11 cellular contexts compared by ENCODE assay signal in the genomic region with DNA sequence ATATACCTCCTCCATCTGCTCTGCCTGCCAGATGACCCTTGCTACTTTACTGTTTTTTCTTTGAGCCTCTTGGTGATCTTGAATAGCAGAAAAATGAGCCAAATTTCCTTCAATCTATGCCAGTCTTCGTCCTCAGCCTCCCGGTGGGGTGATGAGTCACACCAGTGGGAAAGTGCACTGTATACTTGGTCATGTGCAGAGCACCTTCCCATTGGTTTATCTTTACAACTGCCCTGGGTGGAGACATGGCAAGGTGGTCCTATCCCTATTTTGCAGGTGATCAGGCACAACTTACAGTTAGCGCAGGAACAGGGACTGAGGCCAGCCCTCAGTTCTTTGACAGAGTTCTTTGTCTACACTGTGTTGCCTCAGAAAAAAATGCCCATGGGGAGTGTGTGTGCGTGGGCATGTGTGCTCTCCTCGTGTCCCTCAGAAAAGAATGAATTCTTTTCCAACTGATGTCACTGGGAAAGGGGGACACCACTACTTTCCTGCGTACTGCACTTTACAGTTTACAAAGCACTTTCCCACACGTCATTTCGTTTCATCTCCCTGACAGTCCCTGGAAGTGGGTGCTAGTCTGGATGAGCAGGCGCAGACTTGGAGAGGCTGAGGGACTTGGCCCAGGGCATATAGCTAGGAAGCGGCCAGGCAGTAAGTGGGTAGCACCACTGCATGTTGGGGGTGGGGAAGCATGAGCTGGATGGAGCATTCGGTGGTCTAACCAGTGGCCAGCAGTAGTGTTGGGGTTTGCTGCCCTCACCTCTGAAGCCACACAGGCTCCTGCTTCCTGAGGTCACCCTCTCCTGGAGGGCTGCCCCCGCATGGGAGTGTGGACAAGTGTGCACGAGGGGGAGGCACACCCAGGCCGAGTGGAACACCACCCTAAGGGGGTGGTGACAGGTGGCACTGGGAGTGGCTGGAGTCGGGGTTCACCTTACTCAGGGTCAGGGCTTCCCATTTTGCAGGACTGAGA. TPM values are rescaled to one million over a fixed set of nuclear protein-coding genes. Genes with fewer than 3 reads are reported as not detected.
A peak's percentile ranks its signal among the peaks of the same experiment; 100 is the strongest.
DNase-seq lines count a peak whose midpoint lies in the region; ATAC-seq, FAIRE-seq and TF ChIP-seq lines count a peak whose summit lies in the region.
"Had no signal": no experiment of that assay in that cellular context is flagged by ENCODE, and none has a peak within 500 bp of the region (broad histone marks: within the 10 kb centered on the region; RNA-seq: fewer than 3 reads in every experiment).

No MANE protein-coding gene starts in this region.

- in situ Hi-C loops in Panc1 (cut with HindIII; ENCODE audit: low pct_unique_long_range_greater_than_20kb, low sequenced_read_pairs), result no loop called here

- H2BK12ac ChIP-seq in H1 (ENCODE audit: low read depth, low read length), result peak overlapping the region; percentile 12; the same call in 1 of the 2 replicates

- ATAC-seq in Panc1 (peak; percentile 31), GM18511 (IDR thresholded peaks at IDR 0.05; ENCODE audit: unreplicated experiment) (no peak), GM21526 (IDR thresholded peaks at IDR 0.05; ENCODE audit: low FRiP score, unreplicated experiment) (no peak)

- no peak overlapping the region for H2BK120ac ChIP-seq in H1 (replicated peaks; ENCODE audit: low read depth, low read length)

- H3K4me3 ChIP-seq in Panc1 (ENCODE audit: low read depth in 2 of 2, low read length in 2 of 2) (0 out of 4 replicates have a peak overlapping the region, but pooled peaks of 1 of the 2 experiments have one; percentile 0), H1 (ENCODE audit: extremely low read depth in 1 of 4, insufficient read depth in 2 of 4, low read depth in 3 of 4, low read length in 4 of 4) (no peak overlapping the region)

- no peak for TF ChIP-seq RAD21 in H1 (IDR thresholded peaks at IDR 0.05 in 1 of 2, conservative IDR thresholded peaks at IDR 0.05 in 1 of 2; ENCODE audit: low read depth in 2 of 2, low read length in 2 of 2)

- no peak overlapping the region for H3K4me2 ChIP-seq in H1 (ENCODE audit: insufficient read depth in 1 of 2, low read depth in 2 of 2, low read length in 2 of 2)

- peak overlapping the region; percentile 83; the same call in 1 of the 2 replicates for H2BK15ac ChIP-seq in H1 (ENCODE audit: low read length)

- no peak overlapping the region for H2AFZ ChIP-seq in H1 (ENCODE audit: low read length)

- intact Hi-C loops in Panc1 (cut with micrococcal nuclease; ENCODE audit: unreplicated experiment) (no loop called here), posterior vena cava (cut with DNase I) (no loop called here)

- TF ChIP-seq POLR2A in H1 (IDR thresholded peaks at IDR 0.05; ENCODE audit: control extremely low read depth in 1 of 2, low read depth in 2 of 2, low read length in 2 of 2), result no peak

- whole genome bisulfite sequencing in H1 (ENCODE audit: extremely low coverage in 1 of 2, insufficient coverage in 1 of 2, insufficient read length in 1 of 2, insufficient replicate concordance in 2 of 2, low coverage in 1 of 2, low lambda C conversion rate in 2 of 2, missing lambda C conversion rate in 1 of 2), 2 experiments, result 86% methylated on average over 15 of the region's 15 CpGs; no CpG with 5 or more reads in 1 of the 2 experiments

- H4K8ac ChIP-seq in H1 (ENCODE audit: extremely low read depth, insufficient read depth, low read length), result no peak overlapping the region

- no peak overlapping the region for H3K56ac ChIP-seq in H1 (replicated peaks; ENCODE audit: insufficient read length, low read depth, low read length)

- no peak for TF ChIP-seq EP300 in H1 (IDR thresholded peaks at IDR 0.05; ENCODE audit: borderline replicate concordance in 1 of 2, low read depth in 2 of 2, low read length in 2 of 2)

- FAIRE-seq in H1 (lab: Jason Lieb, UNC), result no peak
- FAIRE-seq: small intestine had no signal

- no peak for TF ChIP-seq CTCF in Panc1 (IDR thresholded peaks at IDR 0.05)
- TF ChIP-seq CTCF in H1 (IDR thresholded peaks at IDR 0.05; ENCODE audit: control extremely low read depth in 1 of 3, insufficient read depth in 1 of 3, low read depth in 1 of 3, low read length in 3 of 3), result no peak
- no peak for TF ChIP-seq CTCF in GM20000 (IDR thresholded peaks at IDR 0.05; ENCODE audit: extremely low read depth, missing control alignments)

- no peak overlapping the region for H3K4ac ChIP-seq in H1 (replicated peaks; ENCODE audit: insufficient read length, low read depth, low read length)

- no peak overlapping the region for H4K91ac ChIP-seq in H1 (replicated peaks; ENCODE audit: insufficient read length, low read length)

- DNase-seq in EH (ENCODE audit: low read depth) (peak; percentile 78), Panc1 (ENCODE audit: low read depth, low spot score) (no peak), H1 (ENCODE audit: low read depth in 1 of 2, low spot score in 2 of 2) (no peak), posterior vena cava (ENCODE audit: low spot score) (peak; percentile 53), NOMO-1 treated with DMSO at 0.1 percent for 48 hours (lab: John Stamatoyannopoulos, UW; ENCODE audit: unreplicated experiment) (no peak), GM20000 (ENCODE audit: low spot score) (no peak)
- DNase-seq: activated CD4-positive, alpha-beta T cell treated with anti-CD3 and anti-CD28 coated beads for 4 hours; NCI-H526 treated with DMSO at 0.1 percent for 48 hours; small intestine had no signal

- no peak overlapping the region for H3K23ac ChIP-seq in H1 (ENCODE audit: insufficient read length)

- POLR2A ChIA-PET in Panc1 (lab: Charles Lee) (interaction anchor here (0.6 kb wide), 1 partner anchor 20 kb away, joined by 3 read pairs; no protein-coding TSS in a partner anchor), H1 (lab: Charles Lee; ENCODE audit: partially characterized antibody) (interaction anchor here (1.3 to 1.4 kb wide), 2 partner anchors 10 to 76 kb away, joined by 3 to 6 read pairs; no protein-coding TSS in a partner anchor)

- H3K4me1 ChIP-seq in Panc1 (ENCODE audit: control insufficient read depth, insufficient read depth, low read length) (peaks cover 100% of the 10 kb centered on the region), H1 (replicated peaks in 1 of 4; ENCODE audit: control insufficient read depth in 3 of 4, insufficient read depth in 4 of 4, low read length in 3 of 4) (peaks cover 7 to 32% (median 18%) of the 10 kb centered on the region in 4 experiments)

- no peak overlapping the region; the same call in 1 of the 2 replicates for H2AK5ac ChIP-seq in H1 (ENCODE audit: low read depth, low read length)

- H3K36me3 ChIP-seq in Panc1 (ENCODE audit: control insufficient read depth, insufficient read depth, low read length), result peaks cover 8% of the 10 kb centered on the region; the same call in 1 of the 2 replicates
- H3K36me3 ChIP-seq in H1 (ENCODE audit: control insufficient read depth in 2 of 4, insufficient read depth in 4 of 4, low read length in 3 of 4), result no peaks in the 10 kb centered on the region

- H3K79me1 ChIP-seq in H1 (ENCODE audit: low read depth, low read length), result peaks cover 4% of the 10 kb centered on the region

- H3K79me2 ChIP-seq in H1 (ENCODE audit: control insufficient read depth in 1 of 2, insufficient read depth in 2 of 2, low read length in 2 of 2), result peaks cover 2 to 7% of the 10 kb centered on the region in 2 experiments; a peak in 2 of 4 replicates

- no peak overlapping the region for H4K5ac ChIP-seq in H1 (ENCODE audit: insufficient read length, low read depth, low read length)

- CTCF ChIA-PET in Panc1 (lab: Charles Lee), result no interaction called here
- CTCF ChIA-PET in H1 (lab: Charles Lee; ENCODE audit: partially characterized antibody), result interaction anchor here (0.5 to 2.7 kb wide), 7 partner anchors 12 to 147 kb away, joined by 3 to 13 read pairs (median 4); no protein-coding TSS in a partner anchor

- H3K27ac ChIP-seq in Panc1 (ENCODE audit: low read length) (peak overlapping the region; percentile 100), H1 (ENCODE audit: low read depth, low read length) (no peak overlapping the region)

- no peak overlapping the region for H3K9ac ChIP-seq in H1 (replicated peaks in 1 of 4; ENCODE audit: extremely low read depth in 1 of 4, low read depth in 3 of 4, low read length in 3 of 4)

- no peak overlapping the region for H3K18ac ChIP-seq in H1 (ENCODE audit: extremely low read depth, low read length)

- no peak overlapping the region; the same call in 1 of the 2 replicates for H2BK5ac ChIP-seq in H1 (ENCODE audit: low read depth, low read length)

- no peak overlapping the region for H3K14ac ChIP-seq in H1 (ENCODE audit: insufficient read length)

- BruUV-seq in Panc1 (replicated peaks; lab: Mats Ljungman, UMichigan), result no TSS peak

- H3K27me3 ChIP-seq in Panc1 (ENCODE audit: control insufficient read depth, insufficient read depth, low read length) (no peaks in the 10 kb centered on the region), H1 (replicated peaks in 1 of 4; ENCODE audit: control insufficient read depth in 3 of 4, extremely low read depth in 1 of 4, insufficient read depth in 3 of 4, low read length in 3 of 4) (no peaks in the 10 kb centered on the region)

- H3K9me3 ChIP-seq in Panc1 (ENCODE audit: control insufficient read depth, insufficient read depth, low read depth, low read length) (no peaks in the 10 kb centered on the region), H1 (ENCODE audit: insufficient read depth in 2 of 2, low read depth in 1 of 2, low read length in 1 of 2) (no peaks in the 10 kb centered on the region)

- peak overlapping the region; percentile 24; the same call in 1 of the 2 replicates for H2BK20ac ChIP-seq in H1 (ENCODE audit: low read length)

- H4K20me1 ChIP-seq in H1 (replicated peaks in 1 of 2; ENCODE audit: control insufficient read depth in 1 of 2, insufficient read depth in 2 of 2, low read length in 2 of 2), result no peaks in the 10 kb centered on the region

- H3K23me2 ChIP-seq in H1 (ENCODE audit: low read depth, low read length), result no peaks in the 10 kb centered on the region

TF ChIP-seq in H1, 55 proteins besides CTCF, POLR2A, EP300 and RAD21 (continues in another document):
- TF ChIP-seq BACH1 (IDR thresholded peaks at IDR 0.05; ENCODE audit: low read length) (no peak), TCF12 (IDR thresholded peaks at IDR 0.05; ENCODE audit: low read depth, low read length) (no peak), RFX5 (IDR thresholded peaks at IDR 0.05; ENCODE audit: borderline replicate concordance, low read depth, low read length) (no peak), SIRT6 (IDR thresholded peaks at IDR 0.05; ENCODE audit: low read length) (no peak), GTF2F1 (IDR thresholded peaks at IDR 0.05; ENCODE audit: borderline replicate concordance, low read depth, low read length) (no peak)

RNA-seq across cellular contexts. Expression of gene SMAD3, which starts 24.1 kb away (rescaled TPM):
- total RNA-seq in Panc1 (2021; ENCODE audit: unreplicated experiment), result 394 TPM
- 255 TPM for polyA plus RNA-seq in Panc1 (2012; ENCODE audit: insufficient read length)
- total RNA-seq in H1 (2021; fragmentation: NEBNext Ultra II Directional; extraction: Animal tissue kit (Norgen Biotek cat#: 25700)), result 11.1 and 12.4 TPM in 2 replicates
- polyA plus RNA-seq in H1 (2011; rRNA removed), result 10.1 and 17.3 TPM in 2 replicates
- polyA plus RNA-seq in H1 (2011; cell fraction: cytosol; rRNA removed), result 9.1 TPM
- polyA plus RNA-seq in H1 (2011; cell fraction: nucleus; rRNA removed), result 41.6 TPM
- 7.8 to 10.4 TPM (median 8.7 TPM) in 4 replicates for polyA plus RNA-seq in H1 (2012, experiment 1 of 2)
- polyA plus RNA-seq in H1 (2012, experiment 2 of 2), result 5.0 TPM
- 13.2 TPM for polyA plus RNA-seq in H1 (2013, experiment 1 of 2)
- 11.1 TPM for polyA plus RNA-seq in H1 (2013, experiment 2 of 2)
- polyA minus RNA-seq in H1 (2011; rRNA and poly(A)+ RNA removed), result 16.5 and 18.3 TPM in 2 replicates
- 12.3 TPM for polyA minus RNA-seq in H1 (2011; cell fraction: cytosol; rRNA and poly(A)+ RNA removed)
- 14.3 TPM for polyA minus RNA-seq in H1 (2011; cell fraction: nucleus; rRNA and poly(A)+ RNA removed)
- 10 to 100 TPM; 56.3 to 62.7 TPM for total RNA-seq in posterior vena cava

Comparison
In these comparisons a context has a peak if more than half of its experiments do, and no peak if none do; other contexts are left out.
1. DNase-seq: peak in EH (single experiment) and posterior vena cava (single experiment); none in Panc1 (single experiment), H1 (0 of 2), NOMO-1 treated with DMSO at 0.1 percent for 48 hours (single experiment) and GM20000 (single experiment).